ENCODE assay signal across 10 cellular contexts in genomic region chr19:28737021-28737525, GRCh38.
DNase-seq lines count a peak whose midpoint lies in the region; ATAC-seq and TF ChIP-seq lines count a peak whose summit lies in the region.
"Had no signal": no experiment of that assay in that cellular context is flagged by ENCODE, and none has a peak within 500 bp of the region (broad histone marks: within the 10 kb centered on the region; RNA-seq: fewer than 3 reads in every experiment).

No MANE protein-coding gene starts in this region.

- POLR2A ChIA-PET in HEK293 (lab: Yijun Ruan, JAX) = interaction anchor here (1.0 kb wide), 1 partner anchor 10 kb away, joined by 9 read pairs; no protein-coding TSS in a partner anchor

- CTCF ChIA-PET in HEK293 (lab: Yijun Ruan, JAX) = interaction anchor here (0.5 to 6.3 kb wide), 59 partner anchors 9 to 860 kb away, joined by 3 to 263 read pairs (median 4); no protein-coding TSS in a partner anchor

- no peaks in the 10 kb centered on the region for H3K36me3 Mint-ChIP-seq in natural killer cell treated with Interleukin-12 subunit alpha and Interleukin-12 subunit beta and Interleukin-15 and Interleukin-18, amount 100 ng/mL, for 72 hours

- WGBS in esophagus squamous epithelium, 2 donors = 5 to 6% methylated on average over 3 of the region's 3 CpGs

- no peaks in the 10 kb centered on the region for H3K4me1 ChIP-seq in HEK293 (ENCODE audit: control insufficient read depth, insufficient read depth, low read length)
- H3K4me1 ChIP-seq in esophagus squamous epithelium = peaks cover 0 to 17% (median 0%) of the 10 kb centered on the region in 3 donors
- H3K4me1 ChIP-seq: SJCRH30 had no signal

- H3K9me3 ChIP-seq in HEK293 (ENCODE audit: control insufficient read depth, insufficient read depth, low read depth, low read length) (peaks cover 7% of the 10 kb centered on the region), esophagus squamous epithelium (no peaks in the 10 kb centered on the region)
- H3K9me3 ChIP-seq: SJCRH30 had no signal

- H3K36me3 ChIP-seq in HEK293 (ENCODE audit: control insufficient read depth in 2 of 2, insufficient read depth in 1 of 2, low read length in 2 of 2) (no peaks in the 10 kb centered on the region; a peak in 1 of 3 replicates), esophagus squamous epithelium (no peaks in the 10 kb centered on the region)
- H3K36me3 ChIP-seq: SJCRH30 had no signal

- intact Hi-C loops in esophagus squamous epithelium (cut with DNase I) = loop anchor here (5.0 kb wide), 1 partner anchor 525 kb away; no protein-coding TSS in a partner anchor

- no peaks in the 10 kb centered on the region for H3K27me3 ChIP-seq in esophagus squamous epithelium

- H3K4me3 ChIP-seq in HEK293 (ENCODE audit: low read depth, low read length) (no peak overlapping the region), esophagus squamous epithelium (peak overlapping the region in 1 of 4 donors; percentile 23)
- H3K4me3 ChIP-seq: SJCRH30 had no signal

- H3K9me3 Mint-ChIP-seq in natural killer cell treated with Interleukin-12 subunit alpha and Interleukin-12 subunit beta and Interleukin-15 and Interleukin-18, amount 100 ng/mL, for 72 hours = no peaks in the 10 kb centered on the region

- H3K27ac ChIP-seq in HEK293 (ENCODE audit: extremely low read depth, low read depth, low read length) (no peak overlapping the region), esophagus squamous epithelium (no peak overlapping the region)
- H3K27ac ChIP-seq: SJCRH30 had no signal

- no peak for TF ChIP-seq POLR2A in esophagus squamous epithelium (IDR thresholded peaks at IDR 0.05)

- DNase-seq in COR-L47 (lab: John Stamatoyannopoulos, UW) (peak; percentile 4), RPMI7951 (ENCODE audit: low read depth) (peak; percentile 54), esophagus squamous epithelium (lab: John Stamatoyannopoulos, UW) (no peak), NCI-H146 treated with DMSO at 0.1 percent for 48 hours (lab: John Stamatoyannopoulos, UW; ENCODE audit: unreplicated experiment) (no peak), occipital lobe (lab: John Stamatoyannopoulos, UW) (no peak), cortex of kidney (lab: John Stamatoyannopoulos, UW) (no peak)
- no peak for DNase-seq in natural killer cell treated with Interleukin-12 subunit alpha and Interleukin-12 subunit beta and Interleukin-15 and Interleukin-18, amount 100 ng/mL, for 72 hours (ENCODE audit: low spot score)
- DNase-seq: naive B cell had no signal

- H3K4me3 Mint-ChIP-seq in natural killer cell treated with Interleukin-12 subunit alpha and Interleukin-12 subunit beta and Interleukin-15 and Interleukin-18, amount 100 ng/mL, for 72 hours = no peak overlapping the region

- TF ChIP-seq CTCF in HEK293 (tag by site-specific recombination; IDR thresholded peaks at IDR 0.05) = 0 out of 2 replicates have a peak, but pooled peaks have one; percentile 39
- TF ChIP-seq CTCF in esophagus squamous epithelium (IDR thresholded peaks at IDR 0.05) = peak in 5 of 6 experiments; percentile 41 to 54 (median 45)

- peak in 1 of 2 donors; percentile 61 for ATAC-seq in natural killer cell treated with Interleukin-12 subunit alpha and Interleukin-12 subunit beta and Interleukin-15 and Interleukin-18, amount 100 ng/mL, for 72 hours

- peak overlapping the region; percentile 18 to 42 for H3K27ac Mint-ChIP-seq in natural killer cell treated with Interleukin-12 subunit alpha and Interleukin-12 subunit beta and Interleukin-15 and Interleukin-18, amount 100 ng/mL, for 72 hours
- H3K27ac Mint-ChIP-seq: naive B cell had no signal

- peaks cover 5 to 11% of the 10 kb centered on the region in 2 donors for H3K4me1 Mint-ChIP-seq in natural killer cell treated with Interleukin-12 subunit alpha and Interleukin-12 subunit beta and Interleukin-15 and Interleukin-18, amount 100 ng/mL, for 72 hours (ENCODE audit: low read depth in 2 of 2)
- H3K4me1 Mint-ChIP-seq: naive B cell had no signal

- peaks cover 0 to 7% of the 10 kb centered on the region in 2 donors for H3K27me3 Mint-ChIP-seq in natural killer cell treated with Interleukin-12 subunit alpha and Interleukin-12 subunit beta and Interleukin-15 and Interleukin-18, amount 100 ng/mL, for 72 hours

TF ChIP-seq in HEK293, 187 proteins besides CTCF, POLR2A, EP300 and RAD21 (continues in another document):
- TF ChIP-seq ZNF501 (tag by site-specific recombination; IDR thresholded peaks at IDR 0.05) (no peak), PRDM1 (tag by site-specific recombination; IDR thresholded peaks at IDR 0.05) (peak; percentile 66), ZNF701 (tag by site-specific recombination; IDR thresholded peaks at IDR 0.05) (no peak), ZBTB7A (tag by site-specific recombination; IDR thresholded peaks at IDR 0.05; ENCODE audit: low read depth) (no peak), ZFP3 (tag by site-specific recombination; IDR thresholded peaks at IDR 0.05; ENCODE audit: low read depth) (no peak), HOXA7 (CRISPR knock-in tag; IDR thresholded peaks at IDR 0.05; ENCODE audit: borderline replicate concordance) (no peak), ZBTB48 (tag by site-specific recombination; IDR thresholded peaks at IDR 0.05) (no peak), ZNF2 (tag by site-specific recombination; IDR thresholded peaks at IDR 0.05) (peak; percentile 61; the same call in 1 of the 2 replicates), ZNF670 (tag by site-specific recombination; IDR thresholded peaks at IDR 0.05; ENCODE audit: low read depth) (no peak), ZIC2 (tag by site-specific recombination; IDR thresholded peaks at IDR 0.05) (no peak), ZNF623 (tag by site-specific recombination; IDR thresholded peaks at IDR 0.05) (no peak), ZNF112 (tag by site-specific recombination; IDR thresholded peaks at IDR 0.05) (no peak), ZNF473 (tag by site-specific recombination; IDR thresholded peaks at IDR 0.05) (no peak), ZNF398 (tag by site-specific recombination; IDR thresholded peaks at IDR 0.05) (no peak), ZNF391 (tag by site-specific recombination; IDR thresholded peaks at IDR 0.05; ENCODE audit: borderline replicate concordance, low read depth) (no peak), YY2 (tag by site-specific recombination; IDR thresholded peaks at IDR 0.05) (no peak), ZNF529 (tag by site-specific recombination; IDR thresholded peaks at IDR 0.05; ENCODE audit: insufficient replicate concordance) (peak; percentile 15), ZNF664 (tag by site-specific recombination; IDR thresholded peaks at IDR 0.05) (no peak), ZBTB20 (tag by site-specific recombination; IDR thresholded peaks at IDR 0.05) (no peak), ZNF416 (tag by site-specific recombination; IDR thresholded peaks at IDR 0.05) (no peak), ZNF514 (tag by site-specific recombination; IDR thresholded peaks at IDR 0.05) (no peak), ZSCAN16 (tag by site-specific recombination; IDR thresholded peaks at IDR 0.05) (no peak), ZNF404 (tag by site-specific recombination; IDR thresholded peaks at IDR 0.05) (no peak), ZNF654 (tag by site-specific recombination; IDR thresholded peaks at IDR 0.05; ENCODE audit: low read depth) (peak; percentile 93), ZNF658 (tag by site-specific recombination; IDR thresholded peaks at IDR 0.05) (no peak), ZNF280C (tag by site-specific recombination; IDR thresholded peaks at IDR 0.05) (no peak), ZNF660 (tag by site-specific recombination; IDR thresholded peaks at IDR 0.05) (peak; percentile 75; the same call in 1 of the 2 replicates)

Comparison
In these comparisons a context has a peak if more than half of its experiments do, and no peak if none do; other contexts are left out.
1. DNase-seq: peak in COR-L47 (single experiment) and RPMI7951 (single experiment); none in esophagus squamous epithelium (single experiment), natural killer cell treated with Interleukin-12 subunit alpha and Interleukin-12 subunit beta and Interleukin-15 and Interleukin-18, amount 100 ng/mL, for 72 hours (single experiment), NCI-H146 treated with DMSO at 0.1 percent for 48 hours (single experiment), occipital lobe (single experiment) and cortex of kidney (single experiment).